In genomic region chr4:1988327-1988724, GRCh38 we compare ENCODE assay signal across 20 cellular contexts. TPM values are rescaled to one million over a fixed set of nuclear protein-coding genes. Genes with fewer than 3 reads are reported as not detected.
DNase-seq lines count a peak whose midpoint lies in the region; ATAC-seq, FAIRE-seq and TF ChIP-seq lines count a peak whose summit lies in the region.
"Had no signal": no experiment of that assay in that cellular context is flagged by ENCODE, and none has a peak within 500 bp of the region (broad histone marks: within the 10 kb centered on the region; RNA-seq: fewer than 3 reads in every experiment).

No MANE protein-coding gene starts in this region.

- no peak for TF ChIP-seq EP300 in SK-N-SH (IDR thresholded peaks at IDR 0.05; ENCODE audit: borderline replicate concordance in 1 of 2, low read depth in 1 of 2, low read length in 1 of 2)

- POLR2A ChIA-PET in SK-N-SH (lab: Yijun Ruan, JAX): no interaction called here

- H4K20me1 ChIP-seq in SK-N-SH (ENCODE audit: insufficient read depth): peaks cover 8% of the 10 kb centered on the region; the same call in 1 of the 2 replicates

- intact Hi-C loops in posterior vena cava (cut with DNase I): no loop called here

- no peaks in the 10 kb centered on the region for H3K9me2 ChIP-seq in SK-N-SH

- no peaks in the 10 kb centered on the region for H3K27me3 ChIP-seq in SK-N-SH (ENCODE audit: insufficient read depth)

- peaks cover 0 to 31% of the 10 kb centered on the region in 2 experiments; a peak in 1 of 4 replicates for H3K4me1 ChIP-seq in SK-N-SH (ENCODE audit: control insufficient read depth in 1 of 2, insufficient read depth in 2 of 2, low read depth in 1 of 2, low read length in 1 of 2)
- H3K4me1 ChIP-seq: A549, Caco-2 had no signal

- DNase-seq in SK-N-SH (peak; percentile 22), D721Med (ENCODE audit: insufficient read length, low spot score) (peak; percentile 12), coronary artery (ENCODE audit: low spot score) (peak; percentile 29), posterior vena cava (ENCODE audit: low spot score) (peak; percentile 50), dedifferentiated amniotic fluid mesenchymal stem cell (ENCODE audit: extremely low spot score) (no peak)
- DNase-seq: AML-193; Caco-2; CD4-positive, alpha-beta T cell; DMS153; DMS79; GDM1; GOT3; HFFc6 had no signal

- no peaks in the 10 kb centered on the region for H3K9me3 ChIP-seq in SK-N-SH
- H3K9me3 ChIP-seq: A549, Caco-2 had no signal

- no peak overlapping the region for H3K4me2 ChIP-seq in SK-N-SH
- H3K4me2 ChIP-seq: A549 had no signal

- H3K4me3 ChIP-seq in SK-N-SH (ENCODE audit: low read depth in 2 of 2, low read length in 1 of 2): no peak overlapping the region
- no peak overlapping the region for H3K4me3 ChIP-seq in coronary artery
- H3K4me3 ChIP-seq: A549 had no signal

- H3K27ac ChIP-seq in SK-N-SH (ENCODE audit: low read depth in 2 of 2, low read length in 1 of 2) (no peak overlapping the region), coronary artery (no peak overlapping the region)
- H3K27ac ChIP-seq: 22Rv1, A549, C4-2B had no signal

- no peak overlapping the region for H3K9ac ChIP-seq in SK-N-SH

- no peak overlapping the region for H2AFZ ChIP-seq in SK-N-SH (ENCODE audit: low read depth)

- TF ChIP-seq CTCF in SK-N-SH (IDR thresholded peaks at IDR 0.05) (no peak), D721Med (IDR thresholded peaks at IDR 0.05; ENCODE audit: insufficient read depth, missing control alignments) (no peak), coronary artery (IDR thresholded peaks at IDR 0.05) (no peak)

- H3F3A ChIP-seq in SK-N-SH (replicated peaks; ENCODE audit: insufficient read depth): no peaks in the 10 kb centered on the region

- peaks cover 7 to 60% of the 10 kb centered on the region in 2 experiments for H3K36me3 ChIP-seq in SK-N-SH (replicated peaks in 1 of 2; ENCODE audit: control insufficient read depth in 1 of 2, insufficient read depth in 2 of 2, low read length in 1 of 2)

- CTCF ChIA-PET in SK-N-SH (lab: Yijun Ruan, JAX): no interaction called here

- TF ChIP-seq RAD21 in SK-N-SH (IDR thresholded peaks at IDR 0.05; ENCODE audit: low read length): no peak

- ATAC-seq in SK-N-SH treated with all-trans-retinoic acid at 6 μM for 48 hours: no peak
- no peak for ATAC-seq in GM18907 (IDR thresholded peaks at IDR 0.05; ENCODE audit: unreplicated experiment)
- ATAC-seq: A549, HCT116 had no signal

- WGBS in SK-N-SH (ENCODE audit: low lambda C conversion rate): 91% methylated on average over 8 of the region's 12 CpGs

- FAIRE-seq in D721Med (lab: Jason Lieb, UNC): no peak
- FAIRE-seq: A549, HTR-8/SVneo had no signal

- H3K79me2 ChIP-seq in SK-N-SH (ENCODE audit: insufficient read depth): peaks cover 14% of the 10 kb centered on the region

TF ChIP-seq in SK-N-SH, 30 proteins besides CTCF, POLR2A, EP300 and RAD21:
- TF ChIP-seq MXI1 (IDR thresholded peaks at IDR 0.05; ENCODE audit: low read depth, low read length) (no peak), RCOR1 (IDR thresholded peaks at IDR 0.05; ENCODE audit: low read length) (no peak), YY1 (IDR thresholded peaks at IDR 0.05; ENCODE audit: low read depth) (no peak), GATA2 (CRISPR knock-in tag; IDR thresholded peaks at IDR 0.05) (no peak), USF1 (IDR thresholded peaks at IDR 0.05; ENCODE audit: borderline replicate concordance, low read depth) (no peak), POLR2AphosphoS5 (IDR thresholded peaks at IDR 0.05; ENCODE audit: low read depth, low read length) (no peak), TCF12 (IDR thresholded peaks at IDR 0.05) (no peak), MAX (IDR thresholded peaks at IDR 0.05; ENCODE audit: low read depth) (no peak), SMC3 (IDR thresholded peaks at IDR 0.05; ENCODE audit: low read depth, low read length) (no peak), TAF1 (IDR thresholded peaks at IDR 0.05; ENCODE audit: borderline replicate concordance, low read depth, low read length) (no peak), NFIC (IDR thresholded peaks at IDR 0.05; ENCODE audit: borderline replicate concordance) (no peak), FOXM1 (IDR thresholded peaks at IDR 0.05; ENCODE audit: low read depth) (no peak), RXRA (IDR thresholded peaks at IDR 0.05; ENCODE audit: borderline replicate concordance, low read depth) (no peak), ELF1 (IDR thresholded peaks at IDR 0.05) (no peak), MEF2A (IDR thresholded peaks at IDR 0.05; ENCODE audit: borderline replicate concordance, low read depth) (no peak), NRF1 (IDR thresholded peaks at IDR 0.05; ENCODE audit: low read depth, low read length) (no peak)

TF ChIP-seq in SK-N-SH treated with all-trans-retinoic acid at 6 μM for 48 hours, 23 proteins besides CTCF, POLR2A, EP300 and RAD21 (continues in another document):
- no peak for TF ChIP-seq SNAI2 (CRISPR knock-in tag; IDR thresholded peaks at IDR 0.05)
- TF ChIP-seq ZC3H10 (CRISPR knock-in tag; IDR thresholded peaks at IDR 0.05): no peak
- TF ChIP-seq TSHZ2 (CRISPR knock-in tag; IDR thresholded peaks at IDR 0.05): no peak
- no peak for TF ChIP-seq ARNTL (CRISPR knock-in tag; IDR thresholded peaks at IDR 0.05; ENCODE audit: borderline replicate concordance, low read depth)
- no peak for TF ChIP-seq ZFP3 (CRISPR knock-in tag; IDR thresholded peaks at IDR 0.05)
- no peak for TF ChIP-seq OSR1 (CRISPR knock-in tag; IDR thresholded peaks at IDR 0.05)
- TF ChIP-seq TCF4 (CRISPR knock-in tag; IDR thresholded peaks at IDR 0.05; ENCODE audit: borderline replicate concordance): no peak
- TF ChIP-seq GLIS3 (CRISPR knock-in tag; IDR thresholded peaks at IDR 0.05): no peak
- no peak for TF ChIP-seq TOX (CRISPR knock-in tag; IDR thresholded peaks at IDR 0.05; ENCODE audit: borderline replicate concordance)
- no peak for TF ChIP-seq CSDC2 (CRISPR knock-in tag; IDR thresholded peaks at IDR 0.05)
- no peak for TF ChIP-seq ESRRG (CRISPR knock-in tag; IDR thresholded peaks at IDR 0.05)
- TF ChIP-seq CSRNP3 (CRISPR knock-in tag; IDR thresholded peaks at IDR 0.05): no peak
- TF ChIP-seq PATZ1 (CRISPR knock-in tag; IDR thresholded peaks at IDR 0.05; ENCODE audit: borderline replicate concordance): no peak
- no peak for TF ChIP-seq PPARA (CRISPR knock-in tag; IDR thresholded peaks at IDR 0.05; ENCODE audit: borderline replicate concordance)

RNA-seq across cellular contexts. Expression of gene NELFA, which starts 20.4 kb away (rescaled TPM):
- 17.3 and 26.8 TPM in 2 replicates for polyA plus RNA-seq in SK-N-SH (2012; rRNA removed)
- polyA plus RNA-seq in SK-N-SH (2012; cell fraction: cytosol; rRNA removed): 12.3 and 17.5 TPM in 2 replicates
- 46.8 and 63.7 TPM in 2 replicates for polyA plus RNA-seq in SK-N-SH (2012; cell fraction: nucleus; rRNA removed)
- total RNA-seq in posterior vena cava: 10 to 100 TPM; 16.2 to 17.3 TPM
